ENCODE assay signal across 24 cellular contexts in the genomic region with DNA sequence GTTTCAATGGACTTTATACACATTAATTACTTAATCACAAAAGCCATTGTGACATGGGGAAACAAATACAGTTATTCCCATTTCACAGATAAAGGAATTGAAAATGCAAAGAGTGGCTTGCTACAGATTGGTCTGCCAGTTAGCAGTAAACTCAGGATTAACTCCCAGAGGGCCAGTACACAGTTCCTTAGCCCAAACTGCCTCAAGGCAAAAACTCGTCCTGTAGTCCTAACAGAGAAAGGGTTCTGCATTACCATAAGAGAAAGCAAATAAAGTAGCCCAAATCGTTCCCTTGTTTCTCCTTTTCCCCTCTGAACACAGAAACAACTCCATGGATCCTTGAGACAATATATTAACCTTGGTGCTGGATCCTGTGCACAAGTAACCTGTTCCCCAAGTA.
"Had no signal": no experiment of that assay in that cellular context is flagged by ENCODE, and none has a peak within 500 bp of the region (broad histone marks: within the 10 kb centered on the region; RNA-seq: fewer than 3 reads in every experiment).

No MANE protein-coding gene starts in this region.

- H3K27me3 Mint-ChIP-seq: naive thymus-derived CD8-positive, alpha-beta T cell; progenitor cell of endocrine pancreas; stimulated activated memory B cell treated with anti-CD40 and anti-IgM and Interleukin-4, amounts not matched to agents 10 μg/mL and 1 μg/mL and 100 μg/mL, for 72 hours; stimulated activated naive CD8-positive, alpha-beta T cell treated with anti-CD3 and anti-CD28 coated beads, Interleukin-15, amount 100 ng/mL, for 72 hours had no signal

- H3K27me3 ChIP-seq: neutrophil, ovary, right atrium auricular region, right lobe of liver, tibial nerve, uterus had no signal

- H3K27ac ChIP-seq: left ventricle myocardium inferior, neutrophil, ovary, right atrium auricular region, right lobe of liver, tibial nerve, uterus had no signal

- ATAC-seq: naive thymus-derived CD8-positive, alpha-beta T cell; right lobe of liver; stimulated activated memory B cell treated with anti-CD40 and anti-IgM and Interleukin-4, amounts not matched to agents 10 μg/mL and 1 μg/mL and 100 μg/mL, for 72 hours; stimulated activated naive CD8-positive, alpha-beta T cell treated with anti-CD3 and anti-CD28 coated beads, Interleukin-15, amount 100 ng/mL, for 72 hours had no signal

- H3K4me3 Mint-ChIP-seq: naive thymus-derived CD8-positive, alpha-beta T cell; nephron; neural crest cell; stimulated activated memory B cell treated with anti-CD40 and anti-IgM and Interleukin-4, amounts not matched to agents 10 μg/mL and 1 μg/mL and 100 μg/mL, for 72 hours; stimulated activated naive CD8-positive, alpha-beta T cell treated with anti-CD3 and anti-CD28 coated beads, Interleukin-15, amount 100 ng/mL, for 72 hours; type B pancreatic cell had no signal

- H3K9me3 Mint-ChIP-seq: nephron; neural crest cell; stimulated activated memory B cell treated with anti-CD40 and anti-IgM and Interleukin-4, amounts not matched to agents 10 μg/mL and 1 μg/mL and 100 μg/mL, for 72 hours; stimulated activated naive CD8-positive, alpha-beta T cell treated with anti-CD3 and anti-CD28 coated beads, Interleukin-15, amount 100 ng/mL, for 72 hours; type B pancreatic cell had no signal

- H3K27ac Mint-ChIP-seq: naive thymus-derived CD8-positive, alpha-beta T cell; nephron; progenitor cell of endocrine pancreas; stimulated activated memory B cell treated with anti-CD40 and anti-IgM and Interleukin-4, amounts not matched to agents 10 μg/mL and 1 μg/mL and 100 μg/mL, for 72 hours; stimulated activated naive CD8-positive, alpha-beta T cell treated with anti-CD3 and anti-CD28 coated beads, Interleukin-15, amount 100 ng/mL, for 72 hours; type B pancreatic cell had no signal

- DNase-seq: islet precursor cell; left ventricle myocardium inferior; naive thymus-derived CD8-positive, alpha-beta T cell; occipital lobe; ovary; right lobe of liver; stimulated activated CD4-positive, alpha-beta T cell treated with anti-CD3 and anti-CD28 coated beads, Interleukin-1b, Interleukin-23, amount 100 ng/mL, for 48 hours; stimulated activated CD4-positive, alpha-beta T cell treated with anti-CD3 and anti-CD28 coated beads, Interleukin-2, amount 100 ng/mL, for 48 hours; stimulated activated CD4-positive, alpha-beta T cell treated with anti-CD3 and anti-CD28 coated beads, Interleukin-4, amount 100 ng/mL, for 4 hours; stimulated activated CD8-positive, alpha-beta memory T cell treated with anti-CD3 and anti-CD28 coated beads, Interleukin-4, amount 100 ng/mL, for 48 hours; stimulated activated naive CD4-positive, alpha-beta T cell treated with Interleukin-2 at 50 U/mL for 16 hours; stimulated activated naive CD8-positive, alpha-beta T cell treated with anti-CD3 and anti-CD28 coated beads, Interleukin-15, amount 100 ng/mL, for 72 hours; substantia nigra; uterus had no signal

- H3K36me3 ChIP-seq: left ventricle myocardium inferior, neutrophil, ovary, right atrium auricular region, right lobe of liver, tibial nerve, uterus had no signal

- H3K4me1 ChIP-seq: left ventricle myocardium inferior, right atrium auricular region, right lobe of liver, uterus had no signal

- H3K4me2 ChIP-seq: smooth muscle cell had no signal

- H3K4me3 ChIP-seq: left ventricle myocardium inferior, lung, ovary, right atrium auricular region, right lobe of liver, smooth muscle cell, tibial nerve, uterus had no signal

- H3K9me3 ChIP-seq: left ventricle myocardium inferior, neutrophil, ovary, right atrium auricular region, right lobe of liver, tibial nerve, uterus had no signal

- H3K4me1 Mint-ChIP-seq: naive thymus-derived CD8-positive, alpha-beta T cell; neural crest cell; stimulated activated memory B cell treated with anti-CD40 and anti-IgM and Interleukin-4, amounts not matched to agents 10 μg/mL and 1 μg/mL and 100 μg/mL, for 72 hours; stimulated activated naive CD8-positive, alpha-beta T cell treated with anti-CD3 and anti-CD28 coated beads, Interleukin-15, amount 100 ng/mL, for 72 hours had no signal

- H3K36me3 Mint-ChIP-seq: naive thymus-derived CD8-positive, alpha-beta T cell; stimulated activated memory B cell treated with anti-CD40 and anti-IgM and Interleukin-4, amounts not matched to agents 10 μg/mL and 1 μg/mL and 100 μg/mL, for 72 hours; type B pancreatic cell had no signal
